1 cellular context compared by ENCODE assay signal in genomic region chr12:114391088-114391487, GRCh38.
TF ChIP-seq lines count a peak whose summit lies in the region.

No MANE protein-coding gene starts in this region.

TF ChIP-seq in GM23338, 12 proteins besides CTCF, POLR2A, EP300 and RAD21 (continued from another document):
- no peak for TF ChIP-seq ZNF462 (CRISPR knock-in tag; IDR thresholded peaks at IDR 0.05)
- no peak for TF ChIP-seq STAT1 (IDR thresholded peaks at IDR 0.05; ENCODE audit: unreplicated experiment)
- TF ChIP-seq EZH2 (IDR thresholded peaks at IDR 0.05; ENCODE audit: low read depth, unreplicated experiment): no peak
- TF ChIP-seq NANOG (IDR thresholded peaks at IDR 0.05; ENCODE audit: borderline replicate concordance): no peak
